ENCODE assay signal across 17 cellular contexts in genomic region chr6:144133225-144133821, GRCh38. TPM values are rescaled to one million over a fixed set of nuclear protein-coding genes. Genes with fewer than 3 reads are reported as not detected.
DNase-seq lines count a peak whose midpoint lies in the region; ATAC-seq and TF ChIP-seq lines count a peak whose summit lies in the region.
"Had no signal": no experiment of that assay in that cellular context is flagged by ENCODE, and none has a peak within 500 bp of the region (broad histone marks: within the 10 kb centered on the region; RNA-seq: fewer than 3 reads in every experiment).

No MANE protein-coding gene starts in this region.

- no peaks in the 10 kb centered on the region for H3K36me3 ChIP-seq in effector memory CD4-positive, alpha-beta T cell (ENCODE audit: control insufficient read depth, insufficient read depth, low read length)
- no peaks in the 10 kb centered on the region for H3K36me3 ChIP-seq in MM.1S (replicated peaks; ENCODE audit: insufficient read depth, low read length)

- no peaks in the 10 kb centered on the region for H3K36me3 Mint-ChIP-seq in activated CD4-positive, alpha-beta T cell treated with anti-CD3 and anti-CD28 coated beads, Interleukin-2, amount 10 ng/mL, durations not matched to agents 24 days and 14 days (ENCODE audit: low read depth)
- no peaks in the 10 kb centered on the region for H3K36me3 Mint-ChIP-seq in activated T-helper 17 cell treated with anti-CD3 and anti-CD28 coated beads, Interleukin-2, amount 50 U/mL, for 72 hours (ENCODE audit: low read depth)

- H3K27me3 ChIP-seq in effector memory CD4-positive, alpha-beta T cell (replicated peaks; ENCODE audit: control insufficient read depth, insufficient read depth, low read length, poor library complexity, severe bottlenecking), result no peaks in the 10 kb centered on the region
- no peaks in the 10 kb centered on the region for H3K27me3 ChIP-seq in MM.1S (replicated peaks; ENCODE audit: insufficient read depth, low read length)

- DNase-seq in activated CD4-positive, alpha-beta T cell treated with anti-CD3 and anti-CD28 coated beads, Interleukin-2, amount 10 ng/mL, durations not matched to agents 24 days and 14 days, result peak; percentile 55
- no peak for DNase-seq in activated CD4-positive, alpha-beta T cell treated with anti-CD3 and anti-CD28 coated beads for 1 hour
- DNase-seq in DMS79 treated with DMSO at 0.1 percent for 48 hours (lab: John Stamatoyannopoulos, UW) (peak; percentile 56), omental fat pad (ENCODE audit: low spot score) (no peak), GDM1 (lab: John Stamatoyannopoulos, UW) (no peak), MM.1S (no peak)
- no peak for DNase-seq in effector memory CD4-positive, alpha-beta T cell
- DNase-seq: C1 segment of cervical spinal cord; CD4-positive, alpha-beta T cell; DND-41; GF-D8; H7; IMR-90 had no signal

- no peak overlapping the region for H3K4me2 ChIP-seq in MM.1S (ENCODE audit: low read depth, low read length)

- H3K4me3 Mint-ChIP-seq in activated CD4-positive, alpha-beta T cell treated with anti-CD3 and anti-CD28 coated beads, Interleukin-2, amount 10 ng/mL, durations not matched to agents 24 days and 14 days, result no peak overlapping the region
- peak overlapping the region; percentile 22 for H3K4me3 Mint-ChIP-seq in activated T-helper 17 cell treated with anti-CD3 and anti-CD28 coated beads, Interleukin-2, amount 50 U/mL, for 72 hours
- H3K4me3 Mint-ChIP-seq: B cell; CD4-positive, alpha-beta T cell had no signal

- H3K27ac Mint-ChIP-seq in activated CD4-positive, alpha-beta T cell treated with anti-CD3 and anti-CD28 coated beads, Interleukin-2, amount 10 ng/mL, durations not matched to agents 24 days and 14 days, result no peak overlapping the region
- H3K27ac Mint-ChIP-seq in activated T-helper 17 cell treated with anti-CD3 and anti-CD28 coated beads, Interleukin-2, amount 50 U/mL, for 72 hours, result peak overlapping the region; percentile 75
- H3K27ac Mint-ChIP-seq: B cell; CD4-positive, alpha-beta T cell had no signal

- TF ChIP-seq CTCF in omental fat pad (IDR thresholded peaks at IDR 0.05) (no peak), MM.1S (IDR thresholded peaks at IDR 0.05; ENCODE audit: low read length) (no peak)

- no peak for ATAC-seq in activated T-helper 17 cell treated with anti-CD3 and anti-CD28 coated beads, Interleukin-2, amount 50 U/mL, for 72 hours (replicated peaks)
- peak; percentile 5 for ATAC-seq in omental fat pad (ENCODE audit: low FRiP score)

- no peak overlapping the region for H3K27ac ChIP-seq in effector memory CD4-positive, alpha-beta T cell (ENCODE audit: insufficient read depth, low read length, poor library complexity, severe bottlenecking)
- H3K27ac ChIP-seq in MM.1S (ENCODE audit: low read length), result no peak overlapping the region
- H3K27ac ChIP-seq: GM23248 had no signal

- H3K27me3 Mint-ChIP-seq in activated CD4-positive, alpha-beta T cell treated with anti-CD3 and anti-CD28 coated beads, Interleukin-2, amount 10 ng/mL, durations not matched to agents 24 days and 14 days, result peaks cover 2% of the 10 kb centered on the region
- H3K27me3 Mint-ChIP-seq in activated T-helper 17 cell treated with anti-CD3 and anti-CD28 coated beads, Interleukin-2, amount 50 U/mL, for 72 hours, result no peaks in the 10 kb centered on the region
- H3K27me3 Mint-ChIP-seq: CD4-positive, alpha-beta T cell had no signal

- H3K9me3 ChIP-seq in effector memory CD4-positive, alpha-beta T cell (ENCODE audit: control insufficient read depth, low read length), result no peaks in the 10 kb centered on the region
- H3K9me3 ChIP-seq in MM.1S (replicated peaks; ENCODE audit: insufficient read depth, low read length), result no peaks in the 10 kb centered on the region

- H2AFZ ChIP-seq in MM.1S (ENCODE audit: low read length), result no peak overlapping the region
- H2AFZ ChIP-seq: GM23248 had no signal

- no peaks in the 10 kb centered on the region for H3K4me1 ChIP-seq in effector memory CD4-positive, alpha-beta T cell (ENCODE audit: control insufficient read depth, insufficient read depth, low read length, poor library complexity, severe bottlenecking)
- H3K4me1 ChIP-seq in MM.1S (ENCODE audit: low read length), result no peaks in the 10 kb centered on the region

- H3K79me2 ChIP-seq in MM.1S (ENCODE audit: low read length), result no peaks in the 10 kb centered on the region

- peaks cover 19% of the 10 kb centered on the region for H3K4me1 Mint-ChIP-seq in activated CD4-positive, alpha-beta T cell treated with anti-CD3 and anti-CD28 coated beads, Interleukin-2, amount 10 ng/mL, durations not matched to agents 24 days and 14 days
- H3K4me1 Mint-ChIP-seq in activated T-helper 17 cell treated with anti-CD3 and anti-CD28 coated beads, Interleukin-2, amount 50 U/mL, for 72 hours, result peaks cover 18% of the 10 kb centered on the region

- peaks cover 7% of the 10 kb centered on the region for H3K9me3 Mint-ChIP-seq in activated CD4-positive, alpha-beta T cell treated with anti-CD3 and anti-CD28 coated beads, Interleukin-2, amount 10 ng/mL, durations not matched to agents 24 days and 14 days
- no peaks in the 10 kb centered on the region for H3K9me3 Mint-ChIP-seq in activated T-helper 17 cell treated with anti-CD3 and anti-CD28 coated beads, Interleukin-2, amount 50 U/mL, for 72 hours
- H3K9me3 Mint-ChIP-seq: CD4-positive, alpha-beta T cell had no signal

- H4K20me1 ChIP-seq in MM.1S (ENCODE audit: insufficient read depth, low read length), result no peaks in the 10 kb centered on the region

- H3F3A ChIP-seq in MM.1S (ENCODE audit: insufficient read depth, low read length), result no peaks in the 10 kb centered on the region

- H3K9me2 ChIP-seq in MM.1S (replicated peaks; ENCODE audit: insufficient read depth, low read length), result no peaks in the 10 kb centered on the region

- no peak overlapping the region for H3K9ac ChIP-seq in MM.1S (ENCODE audit: low read length)
- H3K9ac ChIP-seq: GM23248 had no signal

- intact Hi-C loops in activated CD4-positive, alpha-beta T cell treated with anti-CD3 and anti-CD28 coated beads, Interleukin-2, amount 10 ng/mL, durations not matched to agents 24 days and 14 days (cut with micrococcal nuclease), result no loop called here

- no peak overlapping the region for H3K4me3 ChIP-seq in effector memory CD4-positive, alpha-beta T cell (ENCODE audit: insufficient read depth, low read depth, low read length, poor library complexity, severe bottlenecking)
- no peak overlapping the region for H3K4me3 ChIP-seq in MM.1S (ENCODE audit: low read length)
- H3K4me3 ChIP-seq: GM23248 had no signal

RNA-seq across cellular contexts. Expression of gene STX11, which starts 17.0 kb away (rescaled TPM):
- 15.5 and 15.6 TPM in 2 replicates for total RNA-seq in activated CD4-positive, alpha-beta T cell treated with anti-CD3 and anti-CD28 coated beads, Interleukin-2, amount 10 ng/mL, durations not matched to agents 24 days and 14 days
- total RNA-seq in activated T-helper 17 cell treated with anti-CD3 and anti-CD28 coated beads, Interleukin-2, amount 50 U/mL, for 72 hours, result 10 to 100 TPM; 22.3 to 25.9 TPM
- total RNA-seq in omental fat pad, result 100 to 1,000 TPM in 3 of 4 donors, 10 to 100 TPM in 1; 34.5 to 156 (median 113) TPM
- total RNA-seq: H7, HT-29 had no signal

RNA-seq across cellular contexts. Expression of gene SF3B5, which starts 38.0 kb away (rescaled TPM):
- total RNA-seq in activated CD4-positive, alpha-beta T cell treated with anti-CD3 and anti-CD28 coated beads, Interleukin-2, amount 10 ng/mL, durations not matched to agents 24 days and 14 days, result 214 and 217 TPM in 2 replicates
- 100 to 1,000 TPM; 114 to 200 TPM for total RNA-seq in activated T-helper 17 cell treated with anti-CD3 and anti-CD28 coated beads, Interleukin-2, amount 50 U/mL, for 72 hours
- 100 to 1,000 TPM; 105 to 189 (median 157) TPM for total RNA-seq in omental fat pad

Comparison
In these comparisons a context has a peak if more than half of its experiments do, and no peak if none do; other contexts are left out.
1. DNase-seq: peak in activated CD4-positive, alpha-beta T cell treated with anti-CD3 and anti-CD28 coated beads, Interleukin-2, amount 10 ng/mL, durations not matched to agents 24 days and 14 days (single experiment) and DMS79 treated with DMSO at 0.1 percent for 48 hours (single experiment); none in activated CD4-positive, alpha-beta T cell treated with anti-CD3 and anti-CD28 coated beads for 1 hour (single experiment), omental fat pad (single experiment), effector memory CD4-positive, alpha-beta T cell (0 of 3), GDM1 (single experiment) and MM.1S (single experiment).